In genomic region chr6:113853252-113853651, GRCh38 we compare ENCODE assay signal across 1 cellular context.
TF ChIP-seq lines count a peak whose summit lies in the region.

No MANE protein-coding gene starts in this region.

TF ChIP-seq in K562, 482 proteins besides CTCF, POLR2A, EP300 and RAD21:
- TF ChIP-seq C11orf30 (IDR thresholded peaks at IDR 0.05; ENCODE audit: low read depth) = peak; percentile 76; the same call in 1 of the 2 replicates
- no peak for TF ChIP-seq CTBP1 (IDR thresholded peaks at IDR 0.05; ENCODE audit: borderline replicate concordance)
- peak; percentile 49 for TF ChIP-seq MAFG (tag; conservative IDR thresholded peaks at IDR 0.05)
- peak; percentile 83 for TF ChIP-seq ZNF316 (IDR thresholded peaks at IDR 0.05)
- TF ChIP-seq, protein P1, sequence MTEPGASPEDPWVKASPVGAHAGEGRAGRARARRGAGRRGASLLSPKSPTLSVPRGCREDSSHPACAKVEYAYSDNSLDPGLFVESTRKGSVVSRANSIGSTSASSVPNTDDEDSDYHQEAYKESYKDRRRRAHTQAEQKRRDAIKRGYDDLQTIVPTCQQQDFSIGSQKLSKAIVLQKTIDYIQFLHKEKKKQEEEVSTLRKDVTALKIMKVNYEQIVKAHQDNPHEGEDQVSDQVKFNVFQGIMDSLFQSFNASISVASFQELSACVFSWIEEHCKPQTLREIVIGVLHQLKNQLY (CRISPR knock-in tag; conservative IDR thresholded peaks at IDR 0.05) = no peak
